ENCODE assay signal across 12 cellular contexts in genomic region chr15:73941044-73941443, GRCh38. TPM values are rescaled to one million over a fixed set of nuclear protein-coding genes. Genes with fewer than 3 reads are reported as not detected.
DNase-seq lines count a peak whose midpoint lies in the region; TF ChIP-seq lines count a peak whose summit lies in the region.
"Had no signal": no experiment of that assay in that cellular context is flagged by ENCODE, and none has a peak within 500 bp of the region (broad histone marks: within the 10 kb centered on the region; RNA-seq: fewer than 3 reads in every experiment).

No MANE protein-coding gene starts in this region.

- H3K4me3 Mint-ChIP-seq in type B pancreatic cell, result no peak overlapping the region

- H3K27ac Mint-ChIP-seq in type B pancreatic cell, result no peak overlapping the region

- TF ChIP-seq CTCF in foreskin fibroblast (IDR thresholded peaks at IDR 0.05; ENCODE audit: low read depth, low read length) (no peak), retinal pigment epithelial cell (conservative IDR thresholded peaks at IDR 0.05; ENCODE audit: low read depth, low read length) (no peak), type B pancreatic cell (conservative IDR thresholded peaks at IDR 0.05) (no peak)

- no peaks in the 10 kb centered on the region for H3K36me3 Mint-ChIP-seq in type B pancreatic cell

- H3K4me3 ChIP-seq in SJSA1 (no peak overlapping the region), foreskin fibroblast (ENCODE audit: low read depth in 1 of 2, low read length in 2 of 2) (no peak overlapping the region), retinal pigment epithelial cell (ENCODE audit: low read length) (no peak overlapping the region)
- H3K4me3 ChIP-seq: dorsolateral prefrontal cortex, lung had no signal

- H3K4me1 Mint-ChIP-seq in type B pancreatic cell (ENCODE audit: unreplicated experiment), result peaks cover 33% of the 10 kb centered on the region

- no peaks in the 10 kb centered on the region for H3K27me3 Mint-ChIP-seq in type B pancreatic cell

- peak overlapping the region; percentile 86 for H3K27ac ChIP-seq in SJSA1
- H3K27ac ChIP-seq: dorsolateral prefrontal cortex had no signal

- DNase-seq in ELF-1 (ENCODE audit: low read depth, low spot score) (peak; percentile 86), SJSA1 (ENCODE audit: low read depth in 1 of 2, low spot score in 2 of 2) (peak; percentile 72 to 87), foreskin fibroblast (peak; percentile 93), retinal pigment epithelial cell (ENCODE audit: low read depth) (peak; percentile 83), GOT3 (lab: John Stamatoyannopoulos, UW) (no peak), KG1 (lab: John Stamatoyannopoulos, UW) (no peak), type B pancreatic cell (ENCODE audit: extremely low spot score, unreplicated experiment) (no peak), GM19240 (ENCODE audit: insufficient read length, low spot score) (no peak)
- DNase-seq: DMS79; stimulated activated CD4-positive, alpha-beta T cell treated with anti-CD3 and anti-CD28 coated beads, Interleukin-1b, Interleukin-23, amount 100 ng/mL, for 48 hours had no signal

- no peaks in the 10 kb centered on the region for H3K27me3 ChIP-seq in SJSA1 (replicated peaks)
- H3K27me3 ChIP-seq: dorsolateral prefrontal cortex had no signal

- no peaks in the 10 kb centered on the region for H3K9me3 Mint-ChIP-seq in type B pancreatic cell

- H3K36me3 ChIP-seq in SJSA1, result no peaks in the 10 kb centered on the region

- H3K4me1 ChIP-seq in SJSA1 (replicated peaks), result peaks cover 23% of the 10 kb centered on the region

- H3K9me3 ChIP-seq in SJSA1 (replicated peaks), result no peaks in the 10 kb centered on the region

RNA-seq across cellular contexts. Expression of gene LOXL1, which starts 14.8 kb away (rescaled TPM):
- 8.3 and 10.1 TPM in 2 replicates for total RNA-seq in SJSA1 (2014; rRNA removed; shearing (Covaris generic))
- 10.3 and 25.1 TPM in 2 replicates for total RNA-seq in type B pancreatic cell (ENCODE audit: low replicate concordance)

RNA-seq across cellular contexts. Expression of gene STOML1, which starts 51.1 kb away (rescaled TPM):
- 21.1 and 22.4 TPM in 2 replicates for total RNA-seq in SJSA1 (2014; rRNA removed; shearing (Covaris generic))
- 10.4 and 10.8 TPM in 2 replicates for total RNA-seq in type B pancreatic cell (ENCODE audit: low replicate concordance)

RNA-seq across cellular contexts. Expression of gene PML, which starts 53.5 kb away (rescaled TPM):
- 27.1 and 41.6 TPM in 2 replicates for total RNA-seq in SJSA1 (2014; rRNA removed; shearing (Covaris generic))
- total RNA-seq in type B pancreatic cell (ENCODE audit: low replicate concordance), result 28.7 and 29.8 TPM in 2 replicates

Comparison
In these comparisons a context has a peak if more than half of its experiments do, and no peak if none do; other contexts are left out.
1. DNase-seq: peak in ELF-1 (single experiment), SJSA1 (2 of 2), foreskin fibroblast (2 of 2) and retinal pigment epithelial cell (single experiment); none in GOT3 (single experiment), KG1 (single experiment), type B pancreatic cell (single experiment) and GM19240 (single experiment).